8 cellular contexts compared by ENCODE assay signal in genomic region chr5:172835246-172836030, GRCh38. TPM values are rescaled to one million over a fixed set of nuclear protein-coding genes. Genes with fewer than 3 reads are reported as not detected.
A peak's percentile ranks its signal among the peaks of the same experiment; 100 is the strongest.
DNase-seq lines count a peak whose midpoint lies in the region; ATAC-seq, FAIRE-seq and TF ChIP-seq lines count a peak whose summit lies in the region.

No MANE protein-coding gene starts in this region.

- peaks cover 53% of the 10 kb centered on the region for H3K79me2 ChIP-seq in SK-N-SH (ENCODE audit: insufficient read depth)

- H3K9me3 ChIP-seq in SK-N-SH, result no peaks in the 10 kb centered on the region

- H4K20me1 ChIP-seq in SK-N-SH (ENCODE audit: insufficient read depth), result peaks cover 14% of the 10 kb centered on the region

- H3K27ac ChIP-seq in SK-N-SH (ENCODE audit: low read depth in 2 of 2, low read length in 1 of 2), result no peak overlapping the region; a peak in 1 of 4 replicates
- H3K27ac ChIP-seq in temporal lobe (ENCODE audit: low read depth, low read length), result peak overlapping the region; percentile 30

- peaks cover 2% of the 10 kb centered on the region for H3K36me3 Mint-ChIP-seq in activated naive CD8-positive, alpha-beta T cell

- peaks cover 37% of the 10 kb centered on the region for H3K4me1 Mint-ChIP-seq in activated naive CD8-positive, alpha-beta T cell (ENCODE audit: low read depth)

- H3K4me3 ChIP-seq in SK-N-SH (ENCODE audit: low read depth in 2 of 2, low read length in 1 of 2), result peak overlapping the region; percentile 64 to 92
- peak overlapping the region; percentile 87 for H3K4me3 ChIP-seq in kidney epithelial cell (ENCODE audit: low read depth, low read length)

- no peak for TF ChIP-seq CTCF in SK-N-SH (IDR thresholded peaks at IDR 0.05)
- no peak for TF ChIP-seq CTCF in kidney epithelial cell (IDR thresholded peaks at IDR 0.05; ENCODE audit: insufficient read depth, low read length, poor library complexity, severe bottlenecking)

- TF ChIP-seq RAD21 in SK-N-SH (IDR thresholded peaks at IDR 0.05; ENCODE audit: low read length), result no peak

- TF ChIP-seq EP300 in SK-N-SH (IDR thresholded peaks at IDR 0.05; ENCODE audit: borderline replicate concordance in 1 of 2, low read depth in 1 of 2, low read length in 1 of 2), result no peak

- WGBS in SK-N-SH (ENCODE audit: low lambda C conversion rate), result 86% methylated on average over 16 of the region's 16 CpGs

- peak overlapping the region; percentile 81 for H3K9ac ChIP-seq in SK-N-SH

- POLR2A ChIA-PET in SK-N-SH (lab: Yijun Ruan, JAX), result no interaction called here

- CTCF ChIA-PET in SK-N-SH (lab: Yijun Ruan, JAX), result interaction anchor here (0.8 to 2.7 kb wide), 6 partner anchors 97 to 137 kb away, joined by 3 to 11 read pairs (median 3); no protein-coding TSS in a partner anchor

- DNase-seq in SK-N-SH, result no peak
- no peak for DNase-seq in kidney epithelial cell (ENCODE audit: low read depth)
- DNase-seq in ecto neural progenitor cell (ENCODE audit: low spot score), result no peak
- DNase-seq in urothelium cell line (ENCODE audit: low spot score), result no peak
- DNase-seq in posterior cingulate gyrus, result no peak

- peak overlapping the region; percentile 97 for H3K4me2 ChIP-seq in SK-N-SH

- intact Hi-C loops in posterior cingulate gyrus (cut with DNase I), result no loop called here

- peak overlapping the region; percentile 50 for H3K27ac Mint-ChIP-seq in activated naive CD8-positive, alpha-beta T cell

- no peak for ATAC-seq in SK-N-SH treated with all-trans-retinoic acid at 6 μM for 48 hours

- no peak for FAIRE-seq in urothelium cell line (lab: Jason Lieb, UNC)

- H3K36me3 ChIP-seq in SK-N-SH (replicated peaks in 1 of 2; ENCODE audit: control insufficient read depth in 1 of 2, insufficient read depth in 2 of 2, low read length in 1 of 2), result peaks cover 4 to 9% of the 10 kb centered on the region in 2 experiments
- H3K36me3 ChIP-seq in kidney epithelial cell (ENCODE audit: control insufficient read depth, insufficient read depth, low read length), result no peaks in the 10 kb centered on the region

- no peaks in the 10 kb centered on the region for H3F3A ChIP-seq in SK-N-SH (replicated peaks; ENCODE audit: insufficient read depth)

- H3K27me3 ChIP-seq in SK-N-SH (ENCODE audit: insufficient read depth), result no peaks in the 10 kb centered on the region
- no peaks in the 10 kb centered on the region for H3K27me3 ChIP-seq in kidney epithelial cell (ENCODE audit: control insufficient read depth, insufficient read depth, low read length)

- H3K4me1 ChIP-seq in SK-N-SH (ENCODE audit: control insufficient read depth in 1 of 2, insufficient read depth in 2 of 2, low read depth in 1 of 2, low read length in 1 of 2), result peaks cover 0 to 21% of the 10 kb centered on the region in 2 experiments; a peak in 2 of 4 replicates

- peak overlapping the region; percentile 83 for H3K4me3 Mint-ChIP-seq in activated naive CD8-positive, alpha-beta T cell

- no peak overlapping the region for H2AFZ ChIP-seq in SK-N-SH (ENCODE audit: low read depth)

- H3K9me3 Mint-ChIP-seq in activated naive CD8-positive, alpha-beta T cell (ENCODE audit: low read depth), result no peaks in the 10 kb centered on the region

- no peaks in the 10 kb centered on the region for H3K9me2 ChIP-seq in SK-N-SH

- no peaks in the 10 kb centered on the region for H3K27me3 Mint-ChIP-seq in activated naive CD8-positive, alpha-beta T cell

TF ChIP-seq in SK-N-SH, 30 proteins besides CTCF, POLR2A, EP300 and RAD21:
- TF ChIP-seq CHD2 (IDR thresholded peaks at IDR 0.05; ENCODE audit: low read length, partially characterized antibody), result no peak
- no peak for TF ChIP-seq SMC3 (IDR thresholded peaks at IDR 0.05; ENCODE audit: low read depth, low read length)
- no peak for TF ChIP-seq NFIC (IDR thresholded peaks at IDR 0.05; ENCODE audit: borderline replicate concordance)
- no peak for TF ChIP-seq RCOR1 (IDR thresholded peaks at IDR 0.05; ENCODE audit: low read length)
- no peak for TF ChIP-seq MAX (IDR thresholded peaks at IDR 0.05; ENCODE audit: low read depth)
- TF ChIP-seq SIN3A (IDR thresholded peaks at IDR 0.05; ENCODE audit: borderline replicate concordance, low read depth, low read length), result no peak
- no peak for TF ChIP-seq GABPA (IDR thresholded peaks at IDR 0.05; ENCODE audit: low read depth)
- no peak for TF ChIP-seq JUND (IDR thresholded peaks at IDR 0.05)
- TF ChIP-seq GATA2 (CRISPR knock-in tag; IDR thresholded peaks at IDR 0.05), result no peak
- no peak for TF ChIP-seq USF1 (IDR thresholded peaks at IDR 0.05; ENCODE audit: borderline replicate concordance, low read depth)
- no peak for TF ChIP-seq TEAD4 (IDR thresholded peaks at IDR 0.05; ENCODE audit: borderline replicate concordance, insufficient read depth)
- TF ChIP-seq FOSL2 (IDR thresholded peaks at IDR 0.05; ENCODE audit: borderline replicate concordance, low read depth), result no peak

TF ChIP-seq in SK-N-SH treated with all-trans-retinoic acid at 6 μM for 48 hours, 23 proteins besides CTCF, POLR2A, EP300 and RAD21 (continues in another document):
- TF ChIP-seq GLIS3 (CRISPR knock-in tag; IDR thresholded peaks at IDR 0.05) (no peak), PPARA (CRISPR knock-in tag; IDR thresholded peaks at IDR 0.05; ENCODE audit: borderline replicate concordance) (no peak), ISL1 (CRISPR knock-in tag; IDR thresholded peaks at IDR 0.05) (no peak), TOX (CRISPR knock-in tag; IDR thresholded peaks at IDR 0.05; ENCODE audit: borderline replicate concordance) (no peak), ZC3H10 (CRISPR knock-in tag; IDR thresholded peaks at IDR 0.05) (no peak), SNAI2 (CRISPR knock-in tag; IDR thresholded peaks at IDR 0.05) (no peak), PATZ1 (CRISPR knock-in tag; IDR thresholded peaks at IDR 0.05; ENCODE audit: borderline replicate concordance) (no peak), TCF4 (CRISPR knock-in tag; IDR thresholded peaks at IDR 0.05; ENCODE audit: borderline replicate concordance) (no peak), ARNTL (CRISPR knock-in tag; IDR thresholded peaks at IDR 0.05; ENCODE audit: borderline replicate concordance, low read depth) (no peak), OSR1 (CRISPR knock-in tag; IDR thresholded peaks at IDR 0.05) (no peak), CSDC2 (CRISPR knock-in tag; IDR thresholded peaks at IDR 0.05) (no peak), ESRRG (CRISPR knock-in tag; IDR thresholded peaks at IDR 0.05) (no peak), POU6F1 (CRISPR knock-in tag; IDR thresholded peaks at IDR 0.05; ENCODE audit: borderline replicate concordance, low read depth) (no peak), CREB5 (CRISPR knock-in tag; IDR thresholded peaks at IDR 0.05; ENCODE audit: low read depth) (no peak), ZFP30 (CRISPR knock-in tag; IDR thresholded peaks at IDR 0.05) (no peak), ZNF8 (CRISPR knock-in tag; IDR thresholded peaks at IDR 0.05) (no peak), RARB (CRISPR knock-in tag; IDR thresholded peaks at IDR 0.05) (no peak), ZFP3 (CRISPR knock-in tag; IDR thresholded peaks at IDR 0.05) (no peak)

RNA-seq across cellular contexts. Expression of gene ERGIC1, which starts 1.4 kb away (rescaled TPM):
- 101 and 111 TPM in 2 replicates for polyA plus RNA-seq in SK-N-SH (2012; rRNA removed)
- 69.4 and 95.6 TPM in 2 replicates for polyA plus RNA-seq in SK-N-SH (2012; cell fraction: cytosol; rRNA removed)
- polyA plus RNA-seq in SK-N-SH (2012; cell fraction: nucleus; rRNA removed), result 40.7 and 61.0 TPM in 2 replicates
- total RNA-seq in kidney epithelial cell (183 and 232 TPM in 2 replicates), temporal lobe (31.2 TPM)
